ENCODE assay signal across 20 cellular contexts in the genomic region with DNA sequence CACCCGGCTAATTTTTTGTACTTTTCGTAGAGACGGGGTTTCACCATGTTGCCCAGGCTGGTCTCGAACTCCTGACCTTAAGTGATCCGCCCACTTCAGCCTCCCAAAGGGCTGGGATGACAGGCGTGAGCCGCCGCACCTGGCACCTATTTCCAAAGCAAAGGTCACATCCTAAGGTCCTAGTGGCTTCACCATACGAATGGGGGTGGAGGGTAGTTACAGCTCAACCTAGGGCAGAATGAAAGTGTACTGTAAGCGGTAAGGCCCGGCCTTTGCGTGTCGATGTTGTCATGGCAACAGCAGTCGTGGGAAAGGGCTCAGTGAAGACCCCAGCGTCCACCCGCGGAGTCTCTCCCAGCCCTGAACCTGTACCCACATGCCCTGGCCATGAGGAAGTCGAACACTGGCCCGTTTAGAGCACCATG. TPM values are rescaled to one million over a fixed set of nuclear protein-coding genes. Genes with fewer than 3 reads are reported as not detected.
A peak's percentile ranks its signal among the peaks of the same experiment; 100 is the strongest.
DNase-seq lines count a peak whose midpoint lies in the region; ATAC-seq, FAIRE-seq and TF ChIP-seq lines count a peak whose summit lies in the region.
"Had no signal": no experiment of that assay in that cellular context is flagged by ENCODE, and none has a peak within 500 bp of the region (broad histone marks: within the 10 kb centered on the region; RNA-seq: fewer than 3 reads in every experiment).

No MANE protein-coding gene starts in this region.

- TF ChIP-seq EP300 in HepG2 (IDR thresholded peaks at IDR 0.05; ENCODE audit: low read depth in 2 of 2, low read length in 2 of 2) (no peak), HepG2 (CRISPR knock-in tag; IDR thresholded peaks at IDR 0.05; ENCODE audit: borderline replicate concordance) (no peak)

- H3K4me2 ChIP-seq in astrocyte (ENCODE audit: low read length): no peak overlapping the region
- peak overlapping the region; percentile 98 for H3K4me2 ChIP-seq in HepG2 (ENCODE audit: low read depth, low read length)
- H3K4me2 ChIP-seq: KMS-11 had no signal

- H3K9me3 ChIP-seq in Caco-2 (no peaks in the 10 kb centered on the region), astrocyte (ENCODE audit: insufficient read depth, low read depth, low read length) (no peaks in the 10 kb centered on the region), HepG2 (ENCODE audit: low read length) (no peaks in the 10 kb centered on the region)
- H3K9me3 ChIP-seq: HAP-1, thyroid gland had no signal

- H3K27ac ChIP-seq in astrocyte (ENCODE audit: low read depth, low read length) (no peak overlapping the region), HepG2 (ENCODE audit: extremely low read length, insufficient read depth, low read length) (peak overlapping the region; percentile 100)
- H3K27ac ChIP-seq: brain microvascular endothelial cell, KMS-11, thyroid gland had no signal

- H3K4me3 ChIP-seq in Caco-2 (ENCODE audit: low read depth, low read length) (peak overlapping the region; percentile 8; the same call in 1 of the 2 replicates), astrocyte (ENCODE audit: insufficient read depth, low read depth, low read length) (no peak overlapping the region), HepG2 (replicated peaks in 1 of 3; ENCODE audit: insufficient read depth in 1 of 3, low read depth in 2 of 3, low read length in 3 of 3) (peak overlapping the region; percentile 85 to 100 (median 98); a peak in 5 of 6 replicates)
- H3K4me3 ChIP-seq: HAP-1, thyroid gland had no signal

- H3K4me1 ChIP-seq in Caco-2 (peaks cover 62% of the 10 kb centered on the region), astrocyte (ENCODE audit: insufficient read depth, low read length) (peaks cover 8% of the 10 kb centered on the region), HepG2 (ENCODE audit: insufficient read depth, low read length) (peaks cover 74% of the 10 kb centered on the region)

- H3K36me3 ChIP-seq in Caco-2 (ENCODE audit: control insufficient read depth, insufficient read depth, low read length): no peaks in the 10 kb centered on the region
- H3K36me3 ChIP-seq in astrocyte (ENCODE audit: insufficient read depth, low read length): peaks cover 14% of the 10 kb centered on the region
- peaks cover 5 to 6% of the 10 kb centered on the region in 2 experiments for H3K36me3 ChIP-seq in HepG2 (replicated peaks in 1 of 2; ENCODE audit: control insufficient read depth in 1 of 2, insufficient read depth in 2 of 2, low read length in 2 of 2)

- peaks cover 28% of the 10 kb centered on the region for H4K20me1 ChIP-seq in astrocyte (ENCODE audit: insufficient read depth, low read length)
- H4K20me1 ChIP-seq in HepG2 (ENCODE audit: insufficient read depth, low read length): no peaks in the 10 kb centered on the region

- H2AFZ ChIP-seq in astrocyte (ENCODE audit: low read depth, low read length) (no peak overlapping the region), HepG2 (ENCODE audit: low read length) (no peak overlapping the region)

- H3K79me2 ChIP-seq in astrocyte (ENCODE audit: insufficient read depth, low read length) (peaks cover 35% of the 10 kb centered on the region), HepG2 (ENCODE audit: insufficient read depth, low read length) (peaks cover 55% of the 10 kb centered on the region)

- DNase-seq in Caco-2 (peak; percentile 45 to 73), astrocyte (ENCODE audit: low read depth) (no peak), HepG2 (ENCODE audit: low spot score) (peak; percentile 83), renal cortical epithelial cell (ENCODE audit: low read depth) (peak; percentile 9), NCI-H748 (lab: John Stamatoyannopoulos, UW; ENCODE audit: unreplicated experiment) (no peak), NCI-H510A treated with DMSO at 0.1 percent for 48 hours (lab: John Stamatoyannopoulos, UW) (no peak), foreskin melanocyte (no peak)
- DNase-seq: activated CD4-positive, alpha-beta T cell treated with anti-CD3 and anti-CD28 coated beads for 48 hours; activated naive CD4-positive, alpha-beta T cell treated with anti-CD3 and anti-CD28 coated beads, Interleukin-2, amount 10 ng/mL, durations not matched to agents 7 days and 5 days; brain microvascular endothelial cell; naive thymus-derived CD4-positive, alpha-beta T cell; Right ventricle myocardium superior; stimulated activated CD4-positive, alpha-beta T cell treated with anti-CD3 and anti-CD28 coated beads, Interleukin-4, amount 100 ng/mL, for 1 hour; stimulated activated CD8-positive, alpha-beta memory T cell treated with anti-CD3 and anti-CD28 coated beads, Interleukin-4, amount 100 ng/mL, for 48 hours; thyroid gland had no signal

- peak in 1 of 2 experiments; percentile 56; a peak in 1 of 4 replicates for TF ChIP-seq POLR2A in HepG2 (IDR thresholded peaks at IDR 0.05; ENCODE audit: insufficient read depth in 1 of 2, low read depth in 2 of 2, low read length in 2 of 2)

- H3K27me3 ChIP-seq in Caco-2 (replicated peaks; ENCODE audit: control insufficient read depth, insufficient read depth, low read length) (no peaks in the 10 kb centered on the region), astrocyte (ENCODE audit: insufficient read depth, low read length) (no peaks in the 10 kb centered on the region), HepG2 (ENCODE audit: control insufficient read depth in 1 of 2, insufficient read depth in 2 of 2, low read length in 2 of 2) (no peaks in the 10 kb centered on the region; a peak in 1 of 5 replicates)
- H3K27me3 ChIP-seq: brain microvascular endothelial cell, thyroid gland had no signal

- POLR2A ChIA-PET in Caco-2 (lab: Charles Lee) (interaction anchor here (0.5 to 1.6 kb wide), 4 partner anchors 15 to 184 kb away, joined by 3 to 6 read pairs (median 4); a partner anchor contains a TSS), HepG2 (lab: Yijun Ruan, JAX) (interaction anchor here (0.8 to 8.6 kb wide), 27 partner anchors 10 to 199 kb away, joined by 3 to 292 read pairs (median 9); partner anchors contain the start of genes GET4, GPER1, GPR146 and ZFAND2A)

- H3K4me1 Mint-ChIP-seq in Caco-2 (ENCODE audit: low read depth, unreplicated experiment) (peaks cover 11% of the 10 kb centered on the region), astrocyte (ENCODE audit: low read depth, unreplicated experiment) (peaks cover 8% of the 10 kb centered on the region)

- ATAC-seq in HepG2: peak; percentile 20
- ATAC-seq in GM18867 (IDR thresholded peaks at IDR 0.05; ENCODE audit: unreplicated experiment): no peak
- ATAC-seq: naive thymus-derived CD4-positive, alpha-beta T cell had no signal

- TF ChIP-seq RAD21 in HepG2 (CRISPR knock-in tag; IDR thresholded peaks at IDR 0.05): no peak; the same call in 1 of the 2 replicates

- FAIRE-seq in astrocyte (lab: Jason Lieb, UNC) (no peak), HepG2 (lab: Jason Lieb, UNC) (peak; percentile 30)
- FAIRE-seq: G401.6 had no signal

- WGBS in HepG2 (ENCODE audit: low lambda C conversion rate): 2% methylated on average over 11 of the region's 19 CpGs

- intact Hi-C loops in Caco-2 (cut with micrococcal nuclease; ENCODE audit: unreplicated experiment) (loop anchor here (1.0 to 5.0 kb wide), 4 partner anchors 31 to 205 kb away; partner anchors contain the start of gene GPR146), HepG2 (cut with micrococcal nuclease; ENCODE audit: unreplicated experiment) (loop anchor here (1.0 to 2.0 kb wide), 2 partner anchors 16 to 180 kb away; no protein-coding TSS in a partner anchor)

- H3K9me3 Mint-ChIP-seq in Caco-2 (ENCODE audit: unreplicated experiment): no peaks in the 10 kb centered on the region
- no peaks in the 10 kb centered on the region for H3K9me3 Mint-ChIP-seq in astrocyte (ENCODE audit: unreplicated experiment)
- H3K9me3 Mint-ChIP-seq: activated naive CD4-positive, alpha-beta T cell treated with anti-CD3 and anti-CD28 coated beads, Interleukin-2, amount 10 ng/mL, durations not matched to agents 7 days and 5 days; T-helper 2 cell treated with Interferon-gamma antibody and Interleukin-4, amounts not matched to agents 5 μg/mL and 100 μg/mL, for 36 hours had no signal

- in situ Hi-C loops in HepG2 (cut with HindIII; ENCODE audit: extremely low pct_ligation_motif_present, low pct_unique_long_range_greater_than_20kb): no loop called here

- BruUV-seq in Caco-2 (replicated peaks; lab: Mats Ljungman, UMichigan): no TSS peak
- no TSS peak for BruUV-seq in HepG2 (replicated peaks; lab: Mats Ljungman, UMichigan)

- H3K4me3 Mint-ChIP-seq in Caco-2 (ENCODE audit: unreplicated experiment) (peak overlapping the region; percentile 88), astrocyte (ENCODE audit: unreplicated experiment) (peak overlapping the region; percentile 70)

- H3K27me3 Mint-ChIP-seq in Caco-2 (ENCODE audit: insufficient read depth, unreplicated experiment) (no peaks in the 10 kb centered on the region), astrocyte (ENCODE audit: low read depth, unreplicated experiment) (no peaks in the 10 kb centered on the region)
- H3K27me3 Mint-ChIP-seq: naive thymus-derived CD4-positive, alpha-beta T cell had no signal

- peak overlapping the region; percentile 88 for H3K27ac Mint-ChIP-seq in Caco-2 (ENCODE audit: unreplicated experiment)
- H3K27ac Mint-ChIP-seq in astrocyte (ENCODE audit: unreplicated experiment): no peak overlapping the region
- H3K27ac Mint-ChIP-seq: T-helper 2 cell treated with Interferon-gamma antibody and Interleukin-4, amounts not matched to agents 5 μg/mL and 100 μg/mL, for 36 hours had no signal

- TF ChIP-seq CTCF in Caco-2 (IDR thresholded peaks at IDR 0.05; ENCODE audit: insufficient read depth in 1 of 2, low read depth in 1 of 2, low read length in 1 of 2, severe bottlenecking in 1 of 2, unreplicated experiment in 1 of 2) (no peak), astrocyte (IDR thresholded peaks at IDR 0.05; ENCODE audit: insufficient read depth, low read depth, low read length) (no peak), HepG2 (CRISPR knock-in tag; IDR thresholded peaks at IDR 0.05) (no peak)

- H3K9ac ChIP-seq in astrocyte (ENCODE audit: low read length): no peak overlapping the region
- H3K9ac ChIP-seq in HepG2 (ENCODE audit: insufficient read depth, low read depth, low read length): peak overlapping the region; percentile 97
- H3K9ac ChIP-seq: KMS-11 had no signal

- CTCF ChIA-PET in Caco-2 (lab: Charles Lee) (interaction anchor here (1.1 to 2.4 kb wide), 3 partner anchors 16 to 199 kb away, joined by 3 to 33 read pairs (median 7); no protein-coding TSS in a partner anchor), HepG2 (lab: Yijun Ruan, JAX; ENCODE audit: low intra/inter-chr PET ratio, low total read pairs) (no interaction called here)

- peaks cover 38% of the 10 kb centered on the region for H3K36me3 Mint-ChIP-seq in Caco-2 (ENCODE audit: insufficient read depth, unreplicated experiment)
- no peaks in the 10 kb centered on the region for H3K36me3 Mint-ChIP-seq in astrocyte (ENCODE audit: low read depth, unreplicated experiment)

RNA-seq across cellular contexts. Expression of gene COX19, which starts 1.6 kb away (rescaled TPM):
- total RNA-seq in Caco-2 (2022) (24.8 and 25.6 TPM in 2 replicates), astrocyte (13.4 and 13.8 TPM in 2 replicates), HepG2 (2016; rRNA removed; fragmentation: Illumina TruSeq; extraction: Trizol) (6.5 and 11.5 TPM in 2 replicates), renal cortical epithelial cell (3.5 and 10.0 TPM in 2 replicates)
- 2.6 and 3.0 TPM in 2 replicates for total RNA-seq in HepG2 (2016; cell fraction: cytosol; rRNA removed; fragmentation: Illumina TruSeq; extraction: Trizol; ENCODE audit: low read depth)
- 7.4 and 15.2 TPM in 2 replicates for total RNA-seq in HepG2 (2016; cell fraction: insoluble cytoplasmic fraction; rRNA removed; fragmentation: Illumina TruSeq; extraction: Trizol)
- 7.6 and 8.2 TPM in 2 replicates for total RNA-seq in HepG2 (2016; cell fraction: membrane; rRNA removed; fragmentation: Illumina TruSeq; extraction: Trizol)
- 21.5 and 23.4 TPM in 2 replicates for total RNA-seq in HepG2 (2016; cell fraction: nucleus; rRNA removed; fragmentation: Illumina TruSeq; extraction: Trizol)
- polyA plus RNA-seq in HepG2 (2011; rRNA removed): 21.0 and 21.7 TPM in 2 replicates
- 12.5 and 14.3 TPM in 2 replicates for polyA plus RNA-seq in HepG2 (2011; cell fraction: cytosol; rRNA removed)
- polyA plus RNA-seq in HepG2 (2011; cell fraction: nucleus; rRNA removed): 59.5 and 79.7 TPM in 2 replicates
- polyA plus RNA-seq in HepG2 (2012): 14.5 and 16.2 TPM in 2 replicates
- 2.2 and 2.3 TPM in 2 replicates for polyA plus RNA-seq in HepG2 (2016; cell fraction: cytosol; fragmentation: Illumina TruSeq; extraction: Trizol; ENCODE audit: low read depth)
- 11.0 and 11.3 TPM in 2 replicates for polyA plus RNA-seq in HepG2 (2016; cell fraction: insoluble cytoplasmic fraction; fragmentation: Illumina TruSeq; extraction: Trizol; ENCODE audit: low read depth)
- 3.6 and 3.8 TPM in 2 replicates for polyA plus RNA-seq in HepG2 (2016; cell fraction: membrane; fragmentation: Illumina TruSeq; extraction: Trizol; ENCODE audit: low read depth)
- polyA plus RNA-seq in HepG2 (2016; cell fraction: nucleus; fragmentation: Illumina TruSeq; extraction: Trizol; ENCODE audit: insufficient read depth, low read depth): 32.8 and 35.0 TPM in 2 replicates
- 12.8 and 23.5 TPM in 2 replicates for polyA minus RNA-seq in HepG2 (2011; rRNA and poly(A)+ RNA removed; ENCODE audit: low replicate concordance)
- polyA minus RNA-seq in HepG2 (2011; cell fraction: cytosol; rRNA and poly(A)+ RNA removed): 3.6 and 5.4 TPM in 2 replicates
- 50.6 and 61.9 TPM in 2 replicates for polyA minus RNA-seq in HepG2 (2011; cell fraction: nucleus; rRNA and poly(A)+ RNA removed)

RNA-seq across cellular contexts. Expression of gene CYP2W1, which starts 6.1 kb away (rescaled TPM):
- 24.0 and 25.1 TPM in 2 replicates for total RNA-seq in Caco-2 (2022)
- total RNA-seq in astrocyte: not detected in 2 replicates
- 11.7 and 31.7 TPM in 2 replicates for total RNA-seq in HepG2 (2016; rRNA removed; fragmentation: Illumina TruSeq; extraction: Trizol)
- total RNA-seq in HepG2 (2016; cell fraction: cytosol; rRNA removed; fragmentation: Illumina TruSeq; extraction: Trizol; ENCODE audit: low read depth): 6.8 and 8.3 TPM in 2 replicates
- 10.2 and 31.7 TPM in 2 replicates for total RNA-seq in HepG2 (2016; cell fraction: insoluble cytoplasmic fraction; rRNA removed; fragmentation: Illumina TruSeq; extraction: Trizol)
- total RNA-seq in HepG2 (2016; cell fraction: membrane; rRNA removed; fragmentation: Illumina TruSeq; extraction: Trizol): 10.9 and 11.0 TPM in 2 replicates
- total RNA-seq in HepG2 (2016; cell fraction: nucleus; rRNA removed; fragmentation: Illumina TruSeq; extraction: Trizol): 35.8 and 47.0 TPM in 2 replicates
- polyA plus RNA-seq in HepG2 (2011; rRNA removed): 19.5 and 32.7 TPM in 2 replicates
- 9.5 and 22.3 TPM in 2 replicates for polyA plus RNA-seq in HepG2 (2011; cell fraction: cytosol; rRNA removed)
- 171 and 205 TPM in 2 replicates for polyA plus RNA-seq in HepG2 (2011; cell fraction: nucleus; rRNA removed)
- polyA plus RNA-seq in HepG2 (2012): 20.0 and 28.3 TPM in 2 replicates
- 5.5 and 6.2 TPM in 2 replicates for polyA plus RNA-seq in HepG2 (2016; cell fraction: cytosol; fragmentation: Illumina TruSeq; extraction: Trizol; ENCODE audit: low read depth)
- polyA plus RNA-seq in HepG2 (2016; cell fraction: insoluble cytoplasmic fraction; fragmentation: Illumina TruSeq; extraction: Trizol; ENCODE audit: low read depth): 14.3 and 20.7 TPM in 2 replicates
- 8.5 and 9.6 TPM in 2 replicates for polyA plus RNA-seq in HepG2 (2016; cell fraction: membrane; fragmentation: Illumina TruSeq; extraction: Trizol; ENCODE audit: low read depth)
- polyA plus RNA-seq in HepG2 (2016; cell fraction: nucleus; fragmentation: Illumina TruSeq; extraction: Trizol; ENCODE audit: insufficient read depth, low read depth): 135 and 137 TPM in 2 replicates
- polyA minus RNA-seq in HepG2 (2011; rRNA and poly(A)+ RNA removed; ENCODE audit: low replicate concordance): 66.3 TPM in 1 of 2 replicates, not detected in the other
- polyA minus RNA-seq in HepG2 (2011; cell fraction: cytosol; rRNA and poly(A)+ RNA removed): 26.5 and 32.3 TPM in 2 replicates
- polyA minus RNA-seq in HepG2 (2011; cell fraction: nucleus; rRNA and poly(A)+ RNA removed): 88.4 and 113 TPM in 2 replicates
- total RNA-seq in renal cortical epithelial cell: not detected in 2 replicates
- total RNA-seq: naive thymus-derived CD4-positive, alpha-beta T cell; Right ventricle myocardium superior; thyroid gland had no signal
- polyA plus RNA-seq: naive thymus-derived CD4-positive, alpha-beta T cell had no signal

RNA-seq across cellular contexts. Expression of gene ADAP1, which starts 22.4 kb away (rescaled TPM):
- total RNA-seq in Caco-2 (2022): 65.6 and 77.6 TPM in 2 replicates
- total RNA-seq in astrocyte: 4.7 and 4.8 TPM in 2 replicates
- total RNA-seq in HepG2 (2016; rRNA removed; fragmentation: Illumina TruSeq; extraction: Trizol): 18.3 and 24.6 TPM in 2 replicates
- total RNA-seq in HepG2 (2016; cell fraction: cytosol; rRNA removed; fragmentation: Illumina TruSeq; extraction: Trizol; ENCODE audit: low read depth): 23.5 and 25.0 TPM in 2 replicates
- 16.6 and 27.2 TPM in 2 replicates for total RNA-seq in HepG2 (2016; cell fraction: insoluble cytoplasmic fraction; rRNA removed; fragmentation: Illumina TruSeq; extraction: Trizol)
- 46.3 and 47.4 TPM in 2 replicates for total RNA-seq in HepG2 (2016; cell fraction: membrane; rRNA removed; fragmentation: Illumina TruSeq; extraction: Trizol)
- 13.2 TPM in 2 replicates for total RNA-seq in HepG2 (2016; cell fraction: nucleus; rRNA removed; fragmentation: Illumina TruSeq; extraction: Trizol)
- polyA plus RNA-seq in HepG2 (2011; rRNA removed): 10.5 and 15.0 TPM in 2 replicates
- polyA plus RNA-seq in HepG2 (2011; cell fraction: cytosol; rRNA removed): 11.8 and 14.5 TPM in 2 replicates
- 19.8 and 24.0 TPM in 2 replicates for polyA plus RNA-seq in HepG2 (2011; cell fraction: nucleus; rRNA removed)
- polyA plus RNA-seq in HepG2 (2012): 15.3 and 21.4 TPM in 2 replicates
- polyA plus RNA-seq in HepG2 (2016; cell fraction: cytosol; fragmentation: Illumina TruSeq; extraction: Trizol; ENCODE audit: low read depth): 24.2 and 28.1 TPM in 2 replicates
- polyA plus RNA-seq in HepG2 (2016; cell fraction: insoluble cytoplasmic fraction; fragmentation: Illumina TruSeq; extraction: Trizol; ENCODE audit: low read depth): 17.0 and 28.9 TPM in 2 replicates
- 45.2 and 45.4 TPM in 2 replicates for polyA plus RNA-seq in HepG2 (2016; cell fraction: membrane; fragmentation: Illumina TruSeq; extraction: Trizol; ENCODE audit: low read depth)
- polyA plus RNA-seq in HepG2 (2016; cell fraction: nucleus; fragmentation: Illumina TruSeq; extraction: Trizol; ENCODE audit: insufficient read depth, low read depth): 26.8 and 30.8 TPM in 2 replicates
- 3.5 and 14.9 TPM in 2 replicates for polyA minus RNA-seq in HepG2 (2011; rRNA and poly(A)+ RNA removed; ENCODE audit: low replicate concordance)
- polyA minus RNA-seq in HepG2 (2011; cell fraction: cytosol; rRNA and poly(A)+ RNA removed): 7.5 and 11.2 TPM in 2 replicates
- polyA minus RNA-seq in HepG2 (2011; cell fraction: nucleus; rRNA and poly(A)+ RNA removed): 5.2 and 7.6 TPM in 2 replicates
- 4.8 and 22.4 TPM in 2 replicates for total RNA-seq in renal cortical epithelial cell

Comparison
In these comparisons a context has a peak if more than half of its experiments do, and no peak if none do; other contexts are left out.
1. DNase-seq: peak in Caco-2 (2 of 2), HepG2 (single experiment) and renal cortical epithelial cell (single experiment); none in astrocyte (single experiment), NCI-H748 (single experiment), NCI-H510A treated with DMSO at 0.1 percent for 48 hours (single experiment) and foreskin melanocyte (single experiment).